ENCODE assay signal across 15 cellular contexts in the genomic region with DNA sequence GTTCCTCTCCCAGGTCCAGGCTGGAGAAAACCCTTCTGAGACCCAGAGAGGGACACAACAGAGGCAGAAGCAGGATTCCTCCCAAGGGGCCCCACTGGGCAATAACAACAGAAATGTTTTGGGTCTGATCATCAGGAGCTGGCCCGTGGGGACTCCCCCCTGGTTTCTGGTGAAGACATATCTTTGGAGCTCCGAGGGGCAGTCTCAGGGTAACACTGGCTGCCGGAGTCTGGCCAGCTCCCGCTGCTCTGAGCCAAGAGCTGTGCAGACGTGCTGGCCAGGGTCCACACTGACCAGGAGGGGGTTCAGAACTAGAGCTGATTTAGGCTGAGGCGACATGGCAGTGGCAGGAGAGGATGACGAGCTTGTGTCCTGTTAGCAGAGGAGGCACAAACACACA. TPM values are rescaled to one million over a fixed set of nuclear protein-coding genes. Genes with fewer than 3 reads are reported as not detected.
A peak's percentile ranks its signal among the peaks of the same experiment; 100 is the strongest.
DNase-seq lines count a peak whose midpoint lies in the region; ATAC-seq, FAIRE-seq and TF ChIP-seq lines count a peak whose summit lies in the region.
"Had no signal": no experiment of that assay in that cellular context is flagged by ENCODE, and none has a peak within 500 bp of the region (broad histone marks: within the 10 kb centered on the region; RNA-seq: fewer than 3 reads in every experiment).

No MANE protein-coding gene starts in this region.

- H3K4me1 Mint-ChIP-seq in CD4-positive, alpha-beta memory T cell, result peaks cover 35 to 58% (median 45%) of the 10 kb centered on the region in 4 donors

- H3K9ac ChIP-seq in adipocyte (ENCODE audit: low read length), result peak overlapping the region; percentile 13

- H3K27ac Mint-ChIP-seq in CD4-positive, alpha-beta memory T cell, result peak overlapping the region; percentile 14 to 87 (median 66)

- no peak overlapping the region for H3K27ac ChIP-seq in CD4-positive, alpha-beta memory T cell (ENCODE audit: low read depth, low read length)
- peak overlapping the region; percentile 32 for H3K27ac ChIP-seq in psoas muscle
- H3K27ac ChIP-seq in small intestine (ENCODE audit: low read depth in 1 of 2, low read length in 1 of 2), result peak overlapping the region in 1 of 2 donors; percentile 40
- H3K27ac ChIP-seq: HL-60 had no signal

- intact Hi-C loops in CD4-positive, alpha-beta memory T cell (cut with micrococcal nuclease), result no loop called here
- intact Hi-C loops in left ventricle myocardium superior (cut with micrococcal nuclease) (no loop called here), psoas muscle (cut with DNase I) (no loop called here)

- H3K27me3 ChIP-seq in CD4-positive, alpha-beta memory T cell (ENCODE audit: insufficient read depth, low read length), result no peaks in the 10 kb centered on the region
- H3K27me3 ChIP-seq in adipocyte (replicated peaks; ENCODE audit: control insufficient read depth, insufficient read depth, low read length), result no peaks in the 10 kb centered on the region
- H3K27me3 ChIP-seq in psoas muscle (ENCODE audit: insufficient read depth in 3 of 3, low read length in 2 of 3), result no peaks in the 10 kb centered on the region
- no peaks in the 10 kb centered on the region for H3K27me3 ChIP-seq in small intestine (ENCODE audit: control insufficient read depth in 2 of 2, insufficient read depth in 2 of 2, low read length in 2 of 2)

- H3K4me3 ChIP-seq in CD4-positive, alpha-beta memory T cell (ENCODE audit: low read length in 2 of 2), result no peak overlapping the region
- no peak overlapping the region for H3K4me3 ChIP-seq in adipocyte (ENCODE audit: low read length)
- no peak overlapping the region for H3K4me3 ChIP-seq in psoas muscle
- H3K4me3 ChIP-seq in small intestine (ENCODE audit: low read depth in 1 of 2, low read length in 2 of 2), result no peak overlapping the region

- 28 to 44% (median 35%) methylated on average over 7 of the region's 7 CpGs for WGBS in psoas muscle, 3 donors
- WGBS in small intestine, 3 donors, result 58 to 90% (median 82%) methylated on average over 7 of the region's 7 CpGs

- peaks cover 28 to 57% of the 10 kb centered on the region in 2 donors for H3K36me3 Mint-ChIP-seq in CD4-positive, alpha-beta memory T cell

- no peak for FAIRE-seq in small intestine (lab: Jason Lieb, UNC)

- TF ChIP-seq CTCF in psoas muscle (IDR thresholded peaks at IDR 0.05), result no peak

- CTCF ChIA-PET in CD4-positive, alpha-beta memory T cell (lab: Charles Lee; ENCODE audit: partially characterized antibody), result interaction anchor here (3.4 kb wide), 1 partner anchor 7 kb away, joined by 63 read pairs; no protein-coding TSS in a partner anchor

- DNase-seq in CD4-positive, alpha-beta memory T cell, result no peak
- DNase-seq in adipocyte (ENCODE audit: low read depth), result no peak
- peak; percentile 74 for DNase-seq in left ventricle myocardium superior
- peak in 1 of 2 donors; percentile 81 for DNase-seq in psoas muscle
- DNase-seq in inferior parietal cortex (ENCODE audit: extremely low spot score), result no peak
- DNase-seq in DMS 273 (lab: John Stamatoyannopoulos, UW; ENCODE audit: unreplicated experiment), result no peak
- DNase-seq in small intestine, result no peak
- DNase-seq: activated T-cell treated with anti-CD3 and anti-CD28 coated beads, Interleukin-2, amount 50 U/mL, for 1 hour; naive thymus-derived CD8-positive, alpha-beta T cell; NCI-H2171; stimulated activated CD4-positive, alpha-beta T cell treated with anti-CD3 and anti-CD28 coated beads, Interleukin-15, amount 100 ng/mL, for 24 hours; stimulated activated CD8-positive, alpha-beta memory T cell treated with anti-CD3 and anti-CD28 coated beads, Interleukin-4, amount 100 ng/mL, for 48 hours had no signal

- H3K36me3 ChIP-seq in CD4-positive, alpha-beta memory T cell (ENCODE audit: insufficient read depth, low read length), result peaks cover 13% of the 10 kb centered on the region
- H3K36me3 ChIP-seq in adipocyte (ENCODE audit: control insufficient read depth, insufficient read depth, low read length, severe bottlenecking) (peaks cover 21% of the 10 kb centered on the region), psoas muscle (ENCODE audit: insufficient read depth in 1 of 2, low read depth in 1 of 2) (peaks cover 0 to 9% of the 10 kb centered on the region in 2 donors), small intestine (ENCODE audit: control insufficient read depth in 2 of 2, insufficient read depth in 2 of 2, low read length in 2 of 2) (no peaks in the 10 kb centered on the region)

- ATAC-seq in left ventricle myocardium superior, result peak; percentile 50
- ATAC-seq in psoas muscle, result peak in 1 of 4 donors; percentile 27
- no peak for ATAC-seq in HG02852 (IDR thresholded peaks at IDR 0.05; ENCODE audit: unreplicated experiment)
- ATAC-seq: naive thymus-derived CD8-positive, alpha-beta T cell; Panc1 had no signal

- no peaks in the 10 kb centered on the region for H3K27me3 Mint-ChIP-seq in CD4-positive, alpha-beta memory T cell
- H3K27me3 Mint-ChIP-seq: naive thymus-derived CD8-positive, alpha-beta T cell had no signal

- H3K4me1 ChIP-seq in CD4-positive, alpha-beta memory T cell (ENCODE audit: insufficient read depth, low read length), result peaks cover 41% of the 10 kb centered on the region
- H3K4me1 ChIP-seq in adipocyte (ENCODE audit: control insufficient read depth, insufficient read depth, low read length) (peaks cover 46% of the 10 kb centered on the region), psoas muscle (peaks cover 15% of the 10 kb centered on the region), small intestine (ENCODE audit: control insufficient read depth in 2 of 2, insufficient read depth in 1 of 2, low read depth in 1 of 2, low read length in 1 of 2) (peaks cover 0 to 12% of the 10 kb centered on the region in 2 donors)

- POLR2A ChIA-PET in CD4-positive, alpha-beta memory T cell (lab: Charles Lee; ENCODE audit: partially characterized antibody), result interaction anchor here (0.8 to 11.1 kb wide), 3 partner anchors 15 to 68 kb away, joined by 3 to 201 read pairs (median 4); partner anchors contain the start of gene ECE1

- no peaks in the 10 kb centered on the region for H3K9me3 Mint-ChIP-seq in CD4-positive, alpha-beta memory T cell
- H3K9me3 Mint-ChIP-seq: naive thymus-derived CD8-positive, alpha-beta T cell had no signal

- no peak overlapping the region for H3K4me3 Mint-ChIP-seq in CD4-positive, alpha-beta memory T cell
- H3K4me3 Mint-ChIP-seq: naive thymus-derived CD8-positive, alpha-beta T cell had no signal

- H3K9me3 ChIP-seq in CD4-positive, alpha-beta memory T cell (ENCODE audit: control insufficient read depth in 1 of 2, low read length in 2 of 2), result no peaks in the 10 kb centered on the region
- H3K9me3 ChIP-seq in adipocyte (ENCODE audit: control insufficient read depth, low read length) (no peaks in the 10 kb centered on the region), psoas muscle (no peaks in the 10 kb centered on the region), small intestine (ENCODE audit: control insufficient read depth, low read depth) (no peaks in the 10 kb centered on the region)

RNA-seq across cellular contexts. Expression of gene ECE1, which starts 13.1 kb away (rescaled TPM):
- 100 to 1,000 TPM in 1 of 2 experiments, 10 to 100 TPM in 1; 86.0 to 104 TPM for total RNA-seq in CD4-positive, alpha-beta memory T cell
- 10 to 100 TPM; 10.0 to 65.2 TPM for polyA plus RNA-seq in CD4-positive, alpha-beta memory T cell
- 43.3 TPM for total RNA-seq in left ventricle myocardium superior
- total RNA-seq in psoas muscle, result 10 to 100 TPM; 12.3 to 24.9 (median 19.0) TPM
- polyA plus RNA-seq in psoas muscle, result 10 to 100 TPM; 12.2 to 14.6 (median 13.2) TPM
- polyA plus RNA-seq in small intestine, result 10 to 100 TPM; 20.8 to 58.1 (median 22.7) TPM
